ENCODE assay signal across 22 cellular contexts in the genomic region with DNA sequence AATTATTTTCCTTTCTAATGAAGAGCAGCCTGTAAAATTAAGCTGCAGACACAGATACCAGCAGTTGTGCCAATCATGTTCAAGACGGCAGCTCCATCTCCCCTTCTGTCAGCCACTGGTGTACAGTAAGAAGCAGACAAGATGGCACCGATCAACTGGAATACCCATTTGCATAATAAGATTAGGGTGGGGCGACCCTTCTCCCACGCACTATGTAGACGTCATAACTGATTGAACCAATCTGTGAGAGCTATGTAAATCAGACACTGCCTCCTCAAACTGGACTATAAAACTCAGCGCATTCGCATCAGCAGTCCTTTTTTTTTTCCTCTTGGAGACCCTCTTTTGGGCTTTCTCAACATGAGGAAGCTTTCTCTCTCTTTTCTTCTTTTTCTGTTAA.
"Had no signal": no experiment of that assay in that cellular context is flagged by ENCODE, and none has a peak within 500 bp of the region (broad histone marks: within the 10 kb centered on the region; RNA-seq: fewer than 3 reads in every experiment).

No MANE protein-coding gene starts in this region.

- H3K4me3 ChIP-seq: gastroesophageal sphincter, hepatocyte, left ventricle myocardium inferior, tibial nerve had no signal

- H3K36me3 ChIP-seq: brain microvascular endothelial cell, gastroesophageal sphincter, left ventricle myocardium inferior, tibial nerve had no signal

- H3K4me1 ChIP-seq: gastroesophageal sphincter, tibial nerve had no signal

- H3K9me3 ChIP-seq: gastroesophageal sphincter, left ventricle myocardium inferior, tibial nerve had no signal

- H3K27me3 ChIP-seq: brain microvascular endothelial cell, gastroesophageal sphincter, hepatocyte, tibial nerve had no signal

- H3K27ac ChIP-seq: brain microvascular endothelial cell, gastroesophageal sphincter, hepatocyte, left ventricle myocardium inferior, tibial nerve, VCaP had no signal

- DNase-seq: activated CD4-positive, alpha-beta T cell treated with anti-CD3 and anti-CD28 coated beads for 4 hours; activated CD4-positive, alpha-beta T cell treated with anti-CD3 and anti-CD28 coated beads, Interleukin-2, amount 50 U/mL, for 4 hours; activated CD8-positive, alpha-beta memory T cell treated with anti-CD3 and anti-CD28 coated beads, Interleukin-2, amount 50 U/mL, for 4 hours; activated gamma-delta T cell; activated naive CD4-positive, alpha-beta T cell treated with anti-CD3 and anti-CD28 coated beads, Interleukin-2, amount 50 U/mL, for 16 hours; activated T-cell treated with anti-CD3 and anti-CD28 coated beads, Interleukin-2, amount 50 U/mL, for 1 hour; amniotic stem cell; brain microvascular endothelial cell; cortex of kidney; effector memory CD8-positive, alpha-beta T cell; erythroblast; islet precursor cell; left ventricle myocardium inferior; posterior cingulate gyrus; right cardiac atrium; stimulated activated CD4-positive, alpha-beta T cell treated with anti-CD3 and anti-CD28 coated beads, Interleukin-15, amount 100 ng/mL, for 24 hours; stimulated activated CD4-positive, alpha-beta T cell treated with anti-CD3 and anti-CD28 coated beads, Interleukin-2, amount 100 ng/mL, for 24 hours; stimulated activated naive CD4-positive, alpha-beta T cell had no signal
